In genomic region chr22:22431271-22432220, GRCh38 we compare ENCODE assay signal across 8 cellular contexts.
A peak's percentile ranks its signal among the peaks of the same experiment; 100 is the strongest.
DNase-seq lines count a peak whose midpoint lies in the region; ATAC-seq and TF ChIP-seq lines count a peak whose summit lies in the region.

No MANE protein-coding gene starts in this region.

- H3K27ac Mint-ChIP-seq in CD8-positive, alpha-beta T cell: no peak overlapping the region
- no peak overlapping the region for H3K27ac Mint-ChIP-seq in nephron

- no peak overlapping the region for H3K27ac ChIP-seq in CD8-positive, alpha-beta T cell (ENCODE audit: low read depth, low read length)
- no peak overlapping the region for H3K27ac ChIP-seq in thoracic aorta

- POLR2A ChIA-PET in CD8-positive, alpha-beta T cell (lab: Charles Lee): no interaction called here
- POLR2A ChIA-PET in HEK293T (lab: Yijun Ruan, JAX): no interaction called here

- no peaks in the 10 kb centered on the region for H3K9me3 Mint-ChIP-seq in CD8-positive, alpha-beta T cell
- peaks cover 12% of the 10 kb centered on the region for H3K9me3 Mint-ChIP-seq in nephron

- DNase-seq in CD8-positive, alpha-beta T cell: peak; percentile 22 to 66 (median 51)
- DNase-seq in HEK293T (ENCODE audit: extremely low spot score) (peak; percentile 85), NCI-H82 (lab: John Stamatoyannopoulos, UW) (peak; percentile 88), thoracic aorta (ENCODE audit: low spot score) (peak; percentile 6), dedifferentiated amniotic fluid mesenchymal stem cell (ENCODE audit: extremely low spot score) (no peak)
- peak in 2 of 3 experiments; percentile 37 to 49 for DNase-seq in activated CD8-positive, alpha-beta memory T cell treated with anti-CD3 and anti-CD28 coated beads for 48 hours (ENCODE audit: low read depth in 2 of 3, low spot score in 2 of 3)

- no peaks in the 10 kb centered on the region for H3K4me1 Mint-ChIP-seq in CD8-positive, alpha-beta T cell (ENCODE audit: low read depth)
- H3K4me1 Mint-ChIP-seq in nephron: peaks cover 13% of the 10 kb centered on the region

- no peaks in the 10 kb centered on the region for H3K4me1 ChIP-seq in CD8-positive, alpha-beta T cell (ENCODE audit: insufficient read depth, low read length)
- H3K4me1 ChIP-seq in thoracic aorta (ENCODE audit: control insufficient read depth in 1 of 2, low read depth in 2 of 2): no peaks in the 10 kb centered on the region

- intact Hi-C loops in CD8-positive, alpha-beta T cell (cut with DNase I, micrococcal nuclease): no loop called here

- no peaks in the 10 kb centered on the region for H3K36me3 Mint-ChIP-seq in CD8-positive, alpha-beta T cell
- no peaks in the 10 kb centered on the region for H3K36me3 Mint-ChIP-seq in nephron (ENCODE audit: low read depth)

- CTCF ChIA-PET in CD8-positive, alpha-beta T cell (lab: Charles Lee): interaction anchor here (0.7 to 3.6 kb wide), 9 partner anchors 8 to 556 kb away, joined by 3 to 15 read pairs (median 4); partner anchors contain the start of gene ZNF280B
- CTCF ChIA-PET in HEK293T (lab: Yijun Ruan, JAX): interaction anchor here (0.6 to 1.7 kb wide), 10 partner anchors 9 to 235 kb away, joined by 3 to 8 read pairs (median 4); no protein-coding TSS in a partner anchor

- no peaks in the 10 kb centered on the region for H3K9me3 ChIP-seq in CD8-positive, alpha-beta T cell (ENCODE audit: low read length)
- no peaks in the 10 kb centered on the region for H3K9me3 ChIP-seq in thoracic aorta

- H3K27me3 ChIP-seq in CD8-positive, alpha-beta T cell (ENCODE audit: insufficient read depth, low read length): no peaks in the 10 kb centered on the region
- H3K27me3 ChIP-seq in thoracic aorta (replicated peaks; ENCODE audit: insufficient read depth): no peaks in the 10 kb centered on the region

- peaks cover 16% of the 10 kb centered on the region for H3K27me3 Mint-ChIP-seq in CD8-positive, alpha-beta T cell (ENCODE audit: low read depth)
- peaks cover 39% of the 10 kb centered on the region for H3K27me3 Mint-ChIP-seq in nephron (ENCODE audit: low read depth)

- peak; percentile 47 for TF ChIP-seq CTCF in CD8-positive, alpha-beta T cell (IDR thresholded peaks at IDR 0.05)
- TF ChIP-seq CTCF in nephron (IDR thresholded peaks at IDR 0.05; ENCODE audit: unreplicated experiment in 3 of 3) (peak; percentile 53 to 67 (median 66)), thoracic aorta (IDR thresholded peaks at IDR 0.05) (peak; percentile 38)

- peak; percentile 56 for ATAC-seq in CD8-positive, alpha-beta T cell
- ATAC-seq in esophagus mucosa: peak; percentile 83
- no peak for ATAC-seq in thoracic aorta (ENCODE audit: insufficient number of reproducible peaks, low FRiP score, low read depth)

- no peaks in the 10 kb centered on the region for H3K36me3 ChIP-seq in CD8-positive, alpha-beta T cell (ENCODE audit: insufficient read depth, low read length)
- no peaks in the 10 kb centered on the region for H3K36me3 ChIP-seq in thoracic aorta

- no peak overlapping the region for H3K4me3 Mint-ChIP-seq in CD8-positive, alpha-beta T cell
- no peak overlapping the region for H3K4me3 Mint-ChIP-seq in nephron

- no peak overlapping the region for H3K4me3 ChIP-seq in CD8-positive, alpha-beta T cell (ENCODE audit: low read depth, low read length)
- no peak overlapping the region for H3K4me3 ChIP-seq in thoracic aorta

TF ChIP-seq in HEK293T, 16 proteins besides CTCF, POLR2A, EP300 and RAD21:
- TF ChIP-seq TARDBP (IDR thresholded peaks at IDR 0.05) (no peak), ELF4 (IDR thresholded peaks at IDR 0.05) (no peak), SUZ12 (IDR thresholded peaks at IDR 0.05) (no peak)
